8 cellular contexts compared by ENCODE assay signal in the genomic region with DNA sequence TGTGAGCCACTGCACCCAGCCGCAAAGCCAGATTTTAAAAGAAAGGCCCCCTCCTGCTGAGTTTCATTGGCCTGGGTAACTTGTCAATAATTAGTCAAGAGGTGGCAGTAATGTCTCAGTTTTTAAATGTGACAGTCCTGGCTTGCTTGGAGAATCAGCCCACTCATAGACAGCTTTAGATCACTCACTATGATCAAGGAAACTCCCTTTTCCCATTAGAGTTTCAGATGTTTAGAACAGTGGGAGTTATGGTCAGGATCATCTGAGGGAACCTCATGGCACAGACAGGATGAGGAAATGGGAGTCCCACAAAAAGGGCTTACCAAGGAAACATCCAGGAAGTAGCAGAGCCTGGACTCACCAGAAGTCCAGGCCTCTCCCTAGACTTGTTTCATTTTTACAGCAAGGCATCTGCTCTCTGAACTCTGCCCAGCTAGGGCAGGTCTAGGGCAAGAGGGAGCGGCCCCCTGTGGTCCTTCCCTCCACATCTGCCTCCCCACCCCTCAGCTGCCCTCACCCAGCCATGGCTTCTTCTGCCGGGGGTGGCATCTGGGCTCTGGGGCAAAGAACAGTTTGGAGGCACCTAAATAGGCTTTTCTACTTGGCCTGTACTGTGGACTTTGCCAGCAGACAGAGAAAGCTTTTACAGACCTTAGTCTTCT. TPM values are rescaled to one million over a fixed set of nuclear protein-coding genes. Genes with fewer than 3 reads are reported as not detected.
DNase-seq lines count a peak whose midpoint lies in the region; ATAC-seq, FAIRE-seq and TF ChIP-seq lines count a peak whose summit lies in the region.

No MANE protein-coding gene starts in this region.

- no peaks in the 10 kb centered on the region for H4K20me1 ChIP-seq in GM23248 (ENCODE audit: insufficient read depth)
- H4K20me1 ChIP-seq in mammary epithelial cell (ENCODE audit: insufficient read depth, low read length), result no peaks in the 10 kb centered on the region
- no peaks in the 10 kb centered on the region for H4K20me1 ChIP-seq in HepG2 (ENCODE audit: insufficient read depth, low read length)

- POLR2A ChIA-PET in HepG2 (lab: Yijun Ruan, JAX), result interaction anchor here (0.7 to 1.3 kb wide), 2 partner anchors 10 to 245 kb away, joined by 4 read pairs; no protein-coding TSS in a partner anchor

- dilution Hi-C loops in mammary epithelial cell (cut with HindIII; ENCODE audit: low sequenced_read_pairs), result loop anchor here (25.0 kb wide), 1 partner anchor 255 kb away; no protein-coding TSS in a partner anchor

- H3K4me2 ChIP-seq in GM23248 (ENCODE audit: unreplicated experiment) (peak overlapping the region; percentile 12), mammary epithelial cell (ENCODE audit: insufficient read depth, low read depth, low read length) (no peak overlapping the region), HepG2 (ENCODE audit: low read depth, low read length) (peak overlapping the region; percentile 89)

- WGBS in GM23248 (ENCODE audit: low coverage in 1 of 2, low lambda C conversion rate in 2 of 2, missing lambda C conversion rate in 2 of 2), 2 experiments, result 14 to 21% methylated on average over 3 of the region's 3 CpGs
- WGBS in mammary epithelial cell (ENCODE audit: low coverage, missing lambda C conversion rate), result 79% methylated on average over 3 of the region's 3 CpGs
- WGBS in HepG2 (ENCODE audit: low lambda C conversion rate), result 0% methylated on average over 2 of the region's 3 CpGs
- WGBS in sigmoid colon, 2 donors, result 22 to 64% methylated on average over 3 of the region's 3 CpGs

- H3K27me3 ChIP-seq in GM23248 (replicated peaks; ENCODE audit: insufficient read depth) (no peaks in the 10 kb centered on the region), mammary epithelial cell (ENCODE audit: insufficient read depth, low read length) (no peaks in the 10 kb centered on the region), HepG2 (ENCODE audit: control insufficient read depth in 1 of 2, insufficient read depth in 2 of 2, low read length in 2 of 2) (no peaks in the 10 kb centered on the region; a peak in 2 of 5 replicates), sigmoid colon (no peaks in the 10 kb centered on the region)

- DNase-seq in D341Med (ENCODE audit: low spot score) (peak; percentile 71), GM23248 (peak; percentile 73), NCI-H2196 (lab: John Stamatoyannopoulos, UW; ENCODE audit: unreplicated experiment) (peak; percentile 71), mammary epithelial cell (peak; percentile 48), HepG2 (ENCODE audit: low spot score) (peak; percentile 70), sigmoid colon (no peak), NCI-H187 (lab: John Stamatoyannopoulos, UW) (no peak)

- peak overlapping the region; percentile 72 for H3K9ac ChIP-seq in GM23248
- H3K9ac ChIP-seq in mammary epithelial cell (ENCODE audit: insufficient read depth, low read length), result no peak overlapping the region
- peak overlapping the region; percentile 13; the same call in 1 of the 2 replicates for H3K9ac ChIP-seq in HepG2 (ENCODE audit: insufficient read depth, low read depth, low read length)

- H3K79me2 ChIP-seq in GM23248 (ENCODE audit: insufficient read depth) (no peaks in the 10 kb centered on the region), mammary epithelial cell (ENCODE audit: insufficient read depth, low read length) (no peaks in the 10 kb centered on the region), HepG2 (ENCODE audit: insufficient read depth, low read length) (no peaks in the 10 kb centered on the region)

- BruUV-seq in mammary epithelial cell (replicated peaks; lab: Mats Ljungman, UMichigan) (no TSS peak), HepG2 (replicated peaks; lab: Mats Ljungman, UMichigan) (no TSS peak)

- TF ChIP-seq CTCF in mammary epithelial cell (conservative IDR thresholded peaks at IDR 0.05 in 1 of 2, IDR thresholded peaks at IDR 0.05 in 1 of 2; ENCODE audit: extremely low read depth in 1 of 2, insufficient read depth in 1 of 2, low read depth in 1 of 2, low read length in 2 of 2) (peak; percentile 28 to 39), HepG2 (CRISPR knock-in tag; IDR thresholded peaks at IDR 0.05) (peak; percentile 78), sigmoid colon (IDR thresholded peaks at IDR 0.05) (no peak)

- intact Hi-C loops in mammary epithelial cell (cut with micrococcal nuclease) (loop anchor here (1.0 to 5.0 kb wide), 5 partner anchors 183 to 622 kb away; a partner anchor contains a TSS), HepG2 (cut with micrococcal nuclease; ENCODE audit: unreplicated experiment) (loop anchor here (1.0 to 5.0 kb wide), 4 partner anchors 185 to 622 kb away; a partner anchor contains a TSS), sigmoid colon (cut with DNase I) (loop anchor here (2.0 kb wide), 1 partner anchor 245 kb away; no protein-coding TSS in a partner anchor)

- TF ChIP-seq POLR2A in HepG2 (IDR thresholded peaks at IDR 0.05; ENCODE audit: insufficient read depth in 1 of 2, low read depth in 2 of 2, low read length in 2 of 2) (no peak), sigmoid colon (IDR thresholded peaks at IDR 0.05) (no peak)

- peak; percentile 50 for TF ChIP-seq RAD21 in HepG2 (CRISPR knock-in tag; IDR thresholded peaks at IDR 0.05)

- peak; percentile 37 for FAIRE-seq in HepG2 (lab: Jason Lieb, UNC)

- TF ChIP-seq EP300 in HepG2 (IDR thresholded peaks at IDR 0.05; ENCODE audit: low read depth in 2 of 2, low read length in 2 of 2), result no peak
- TF ChIP-seq EP300 in HepG2 (CRISPR knock-in tag; IDR thresholded peaks at IDR 0.05; ENCODE audit: borderline replicate concordance), result no peak
- no peak for TF ChIP-seq EP300 in sigmoid colon (IDR thresholded peaks at IDR 0.05)

- peak overlapping the region; percentile 96 for H2AFZ ChIP-seq in GM23248
- peak overlapping the region; percentile 76 for H2AFZ ChIP-seq in mammary epithelial cell (ENCODE audit: low read depth, low read length)
- H2AFZ ChIP-seq in HepG2 (ENCODE audit: low read length), result peak overlapping the region; percentile 75

- H3K4me3 ChIP-seq in GM23248 (no peak overlapping the region), mammary epithelial cell (replicated peaks in 1 of 3; ENCODE audit: insufficient read depth in 1 of 3, low read depth in 2 of 3, low read length in 3 of 3) (no peak overlapping the region), HepG2 (replicated peaks in 1 of 3; ENCODE audit: insufficient read depth in 1 of 3, low read depth in 2 of 3, low read length in 3 of 3) (peak overlapping the region; percentile 30 to 49 (median 38)), sigmoid colon (no peak overlapping the region)

- ATAC-seq in HepG2, result peak; percentile 94
- no peak for ATAC-seq in HG03460 (IDR thresholded peaks at IDR 0.05; ENCODE audit: unreplicated experiment)

- CTCF ChIA-PET in mammary epithelial cell (lab: Charles Lee; ENCODE audit: low non-redundant PET), result interaction anchor here (0.6 to 1.0 kb wide), 4 partner anchors 245 to 655 kb away, joined by 3 to 6 read pairs (median 4); no protein-coding TSS in a partner anchor
- CTCF ChIA-PET in HepG2 (lab: Yijun Ruan, JAX; ENCODE audit: low intra/inter-chr PET ratio, low total read pairs), result interaction anchor here (0.9 to 2.1 kb wide), 3 partner anchors 244 to 252 kb away, joined by 3 to 22 read pairs (median 4); no protein-coding TSS in a partner anchor

- H3K4me1 ChIP-seq in GM23248 (ENCODE audit: insufficient read depth), result peaks cover 10% of the 10 kb centered on the region; the same call in 1 of the 2 replicates
- H3K4me1 ChIP-seq in mammary epithelial cell (ENCODE audit: insufficient read depth, low read length), result no peaks in the 10 kb centered on the region
- peaks cover 37% of the 10 kb centered on the region for H3K4me1 ChIP-seq in HepG2 (ENCODE audit: insufficient read depth, low read length)
- H3K4me1 ChIP-seq in sigmoid colon, result no peaks in the 10 kb centered on the region

- no peaks in the 10 kb centered on the region for H3K9me2 ChIP-seq in GM23248 (ENCODE audit: insufficient read depth)

- in situ Hi-C loops in GM23248 (cut with MboI) (loop anchor here (25.0 kb wide), 1 partner anchor 630 kb away; a partner anchor contains a TSS), mammary epithelial cell (cut with MboI; ENCODE audit: low sequenced_read_pairs in 2 of 2) (loop anchor here (10.0 to 25.0 kb wide), 2 partner anchors 253 to 605 kb away; a partner anchor contains a TSS), HepG2 (cut with HindIII; ENCODE audit: extremely low pct_ligation_motif_present, low pct_unique_long_range_greater_than_20kb) (loop anchor here (5.0 to 25.0 kb wide), 2 partner anchors 240 to 630 kb away; a partner anchor contains a TSS)

- no peaks in the 10 kb centered on the region for H3K9me3 ChIP-seq in GM23248 (ENCODE audit: low read depth)
- H3K9me3 ChIP-seq in mammary epithelial cell (replicated peaks; ENCODE audit: insufficient read depth, low read length), result no peaks in the 10 kb centered on the region
- H3K9me3 ChIP-seq in HepG2 (ENCODE audit: low read length), result no peaks in the 10 kb centered on the region
- H3K9me3 ChIP-seq in sigmoid colon, result no peaks in the 10 kb centered on the region

- H3K27ac ChIP-seq in GM23248 (peak overlapping the region; percentile 18; the same call in 1 of the 2 replicates), mammary epithelial cell (ENCODE audit: insufficient read depth, low read depth, low read length) (no peak overlapping the region), HepG2 (ENCODE audit: extremely low read length, insufficient read depth, low read length) (peak overlapping the region; percentile 49), sigmoid colon (peak overlapping the region in 2 of 4 donors; percentile 7 to 27)

- H3F3A ChIP-seq in GM23248 (ENCODE audit: insufficient read depth), result no peaks in the 10 kb centered on the region

- H3K36me3 ChIP-seq in GM23248 (ENCODE audit: low read depth) (no peaks in the 10 kb centered on the region), mammary epithelial cell (ENCODE audit: insufficient read depth, low read length) (no peaks in the 10 kb centered on the region), HepG2 (replicated peaks in 1 of 2; ENCODE audit: control insufficient read depth in 1 of 2, insufficient read depth in 2 of 2, low read length in 2 of 2) (no peaks in the 10 kb centered on the region), sigmoid colon (no peaks in the 10 kb centered on the region)

RNA-seq across cellular contexts. Expression of a gene that starts 11.2 kb away (rescaled TPM):
- not detected in 2 replicates for total RNA-seq in GM23248 (2014; rRNA removed; shearing (Covaris generic))
- polyA plus RNA-seq in GM23248 (2016; fragmentation: Nextera tagmentation; extraction: Ambion mirVana) (not detected in 2 replicates), mammary epithelial cell (not detected), HepG2 (2011; rRNA removed) (0.22 TPM in 1 of 2 replicates, not detected in the other), sigmoid colon (10 to 100 TPM; 21.6 to 41.8 (median 36.0) TPM)
- total RNA-seq in mammary epithelial cell (not detected), HepG2 (2016; rRNA removed; fragmentation: Illumina TruSeq; extraction: Trizol) (0.11 and 0.28 TPM in 2 replicates), sigmoid colon (not detected)
- not detected for polyA minus RNA-seq in mammary epithelial cell
- 0.30 TPM in 1 of 2 replicates, not detected in the other for total RNA-seq in HepG2 (2016; cell fraction: cytosol; rRNA removed; fragmentation: Illumina TruSeq; extraction: Trizol; ENCODE audit: low read depth)
- 0.22 and 0.32 TPM in 2 replicates for total RNA-seq in HepG2 (2016; cell fraction: insoluble cytoplasmic fraction; rRNA removed; fragmentation: Illumina TruSeq; extraction: Trizol)
- 0.34 TPM in 1 of 2 replicates, not detected in the other for total RNA-seq in HepG2 (2016; cell fraction: membrane; rRNA removed; fragmentation: Illumina TruSeq; extraction: Trizol)
- total RNA-seq in HepG2 (2016; cell fraction: nucleus; rRNA removed; fragmentation: Illumina TruSeq; extraction: Trizol), result not detected in 2 replicates
- polyA plus RNA-seq in HepG2 (2011; cell fraction: cytosol; rRNA removed), result 0.08 and 0.09 TPM in 2 replicates
- polyA plus RNA-seq in HepG2 (2011; cell fraction: nucleus; rRNA removed), result 0.21 TPM in 1 of 2 replicates, not detected in the other
- polyA plus RNA-seq in HepG2 (2012), result 0.07 and 0.24 TPM in 2 replicates
- not detected in 2 replicates for polyA plus RNA-seq in HepG2 (2016; cell fraction: cytosol; fragmentation: Illumina TruSeq; extraction: Trizol; ENCODE audit: low read depth)
- not detected in 2 replicates for polyA plus RNA-seq in HepG2 (2016; cell fraction: insoluble cytoplasmic fraction; fragmentation: Illumina TruSeq; extraction: Trizol; ENCODE audit: low read depth)
- not detected in 2 replicates for polyA plus RNA-seq in HepG2 (2016; cell fraction: membrane; fragmentation: Illumina TruSeq; extraction: Trizol; ENCODE audit: low read depth)
- polyA plus RNA-seq in HepG2 (2016; cell fraction: nucleus; fragmentation: Illumina TruSeq; extraction: Trizol; ENCODE audit: insufficient read depth, low read depth), result not detected in 2 replicates
- 0.35 TPM in 1 of 2 replicates, not detected in the other for polyA minus RNA-seq in HepG2 (2011; rRNA and poly(A)+ RNA removed; ENCODE audit: low replicate concordance)
- not detected in 2 replicates for polyA minus RNA-seq in HepG2 (2011; cell fraction: cytosol; rRNA and poly(A)+ RNA removed)
- 0.52 TPM in 1 of 2 replicates, not detected in the other for polyA minus RNA-seq in HepG2 (2011; cell fraction: nucleus; rRNA and poly(A)+ RNA removed)

Comparison
In these comparisons a context has a peak if more than half of its experiments do, and no peak if none do; other contexts are left out.
1. DNase-seq: peak in D341Med (single experiment), GM23248 (single experiment), NCI-H2196 (single experiment), mammary epithelial cell (single experiment) and HepG2 (single experiment); none in sigmoid colon (single experiment) and NCI-H187 (0 of 2).
2. H3K4me3 ChIP-seq: peak in HepG2 (3 of 3); none in GM23248 (single experiment), mammary epithelial cell (0 of 3) and sigmoid colon (0 of 4).
3. CTCF ChIP-seq: peak in mammary epithelial cell (2 of 2) and HepG2 (single experiment); none in sigmoid colon (0 of 4).
4. Peak in every context shown above with its lines, with median percentiles within 50 percentile points of each other: H2AFZ ChIP-seq.